ENCODE assay signal across 21 cellular contexts in the genomic region with DNA sequence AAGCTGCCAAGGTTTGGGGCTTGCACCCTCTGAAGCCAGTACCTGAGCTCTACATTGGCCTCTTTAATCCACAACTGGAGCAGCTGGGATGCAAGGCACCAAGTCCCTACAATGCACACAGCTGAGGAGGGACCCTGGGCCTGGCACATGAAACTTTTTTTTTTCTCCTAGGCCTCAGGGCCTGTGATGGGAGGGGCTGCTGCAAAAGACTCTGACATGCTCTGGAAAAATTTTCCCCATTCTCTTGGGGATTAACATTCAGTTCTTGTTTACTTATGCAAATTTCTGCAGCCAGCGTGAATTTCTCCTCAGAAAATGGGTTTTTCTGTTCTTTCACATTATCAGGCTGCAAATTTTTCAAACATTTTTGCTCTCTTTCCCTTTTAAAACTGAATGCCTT.
"Had no signal": no experiment of that assay in that cellular context is flagged by ENCODE, and none has a peak within 500 bp of the region (broad histone marks: within the 10 kb centered on the region; RNA-seq: fewer than 3 reads in every experiment).

No MANE protein-coding gene starts in this region.

- H3K36me3 ChIP-seq: right atrium auricular region, upper lobe of right lung had no signal

- H3K4me1 Mint-ChIP-seq: activated B cell treated with CpG ODN at 0.5 μM for 24 hours; activated naive CD8-positive, alpha-beta T cell treated with anti-CD3 and anti-CD28 coated beads for 36 hours had no signal

- H3K27ac ChIP-seq: body of pancreas, right atrium auricular region, upper lobe of right lung had no signal

- FAIRE-seq: keratinocyte, TTC549 had no signal

- H3K36me3 Mint-ChIP-seq: activated CD4-positive, alpha-beta memory T cell treated with anti-CD3 and anti-CD28 coated beads for 36 hours; activated naive CD8-positive, alpha-beta T cell treated with anti-CD3 and anti-CD28 coated beads for 36 hours had no signal

- H3K4me1 ChIP-seq: body of pancreas, right atrium auricular region, upper lobe of right lung had no signal

- H3K4me3 ChIP-seq: body of pancreas, right atrium auricular region, upper lobe of right lung had no signal

- DNase-seq: activated B cell treated with CpG ODN at 0.5 μM for 24 hours; activated CD4-positive, alpha-beta memory T cell treated with anti-CD3 and anti-CD28 coated beads for 36 hours; activated CD4-positive, alpha-beta T cell treated with anti-CD3 and anti-CD28 coated beads for 4 hours; activated naive CD4-positive, alpha-beta T cell; activated naive CD8-positive, alpha-beta T cell treated with anti-CD3 and anti-CD28 coated beads for 36 hours; amygdala; body of pancreas; foreskin melanocyte; glutamatergic neuron; hippocampal formation; stimulated activated CD4-positive, alpha-beta T cell treated with anti-CD3 and anti-CD28 coated beads, Interleukin-12 subunit alpha, Interleukin-12 subunit beta, amount 100 ng/mL, for 4 hours; stimulated activated CD4-positive, alpha-beta T cell treated with anti-CD3 and anti-CD28 coated beads, Interleukin-1b, Interleukin-23, amount 100 ng/mL, for 48 hours; stimulated activated CD8-positive, alpha-beta memory T cell treated with anti-CD3 and anti-CD28 coated beads, Interleukin-4, amount 100 ng/mL, for 48 hours; stimulated activated naive CD4-positive, alpha-beta T cell; upper lobe of right lung had no signal

- H3K27me3 ChIP-seq: body of pancreas, right atrium auricular region, upper lobe of right lung had no signal

- H3K4me3 Mint-ChIP-seq: activated B cell treated with CpG ODN at 0.5 μM for 24 hours; activated CD4-positive, alpha-beta memory T cell treated with anti-CD3 and anti-CD28 coated beads for 36 hours; activated naive CD8-positive, alpha-beta T cell treated with anti-CD3 and anti-CD28 coated beads for 36 hours; T-helper 2 cell treated with Interferon-gamma antibody and Interleukin-4, amounts not matched to agents 5 μg/mL and 100 μg/mL, for 36 hours had no signal

- H3K9me3 ChIP-seq: body of pancreas, upper lobe of right lung had no signal

- H3K27me3 Mint-ChIP-seq: activated B cell treated with CpG ODN at 0.5 μM for 24 hours; activated CD4-positive, alpha-beta memory T cell treated with anti-CD3 and anti-CD28 coated beads for 36 hours; activated naive CD8-positive, alpha-beta T cell treated with anti-CD3 and anti-CD28 coated beads for 36 hours; progenitor cell of endocrine pancreas had no signal

- ATAC-seq: body of pancreas, left lobe of liver, upper lobe of right lung had no signal

- H3K27ac Mint-ChIP-seq: activated B cell treated with CpG ODN at 0.5 μM for 24 hours; activated CD4-positive, alpha-beta memory T cell treated with anti-CD3 and anti-CD28 coated beads for 36 hours; activated naive CD8-positive, alpha-beta T cell treated with anti-CD3 and anti-CD28 coated beads for 36 hours; progenitor cell of endocrine pancreas; T-helper 2 cell treated with Interferon-gamma antibody and Interleukin-4, amounts not matched to agents 5 μg/mL and 100 μg/mL, for 36 hours had no signal
